ENCODE assay signal across 12 cellular contexts in the genomic region with DNA sequence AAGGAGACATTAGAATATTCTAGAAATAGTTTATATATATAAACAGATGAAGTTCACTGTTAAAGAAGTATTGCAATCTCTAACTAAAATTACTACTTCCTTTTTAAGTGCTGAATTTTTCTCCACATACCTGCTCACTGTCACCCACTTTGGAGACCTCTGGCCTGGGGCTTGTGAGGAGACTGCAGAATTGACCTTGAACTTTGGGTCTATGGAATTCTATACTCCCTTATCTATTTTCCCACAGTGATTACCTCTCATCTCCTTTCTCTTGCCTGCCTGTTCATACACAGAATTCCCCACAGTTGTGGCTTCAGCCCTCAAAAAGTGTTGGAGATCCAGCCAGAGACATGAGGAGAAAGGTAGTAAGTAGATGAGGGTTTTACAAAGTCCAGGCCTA. TPM values are rescaled to one million over a fixed set of nuclear protein-coding genes. Genes with fewer than 3 reads are reported as not detected.
"Had no signal": no experiment of that assay in that cellular context is flagged by ENCODE, and none has a peak within 500 bp of the region (broad histone marks: within the 10 kb centered on the region; RNA-seq: fewer than 3 reads in every experiment).

No MANE protein-coding gene starts in this region.

- H3K4me1 ChIP-seq: parathyroid adenoma had no signal

- H3K9me3 ChIP-seq: heart right ventricle had no signal

- H3K4me1 Mint-ChIP-seq: neural crest cell had no signal

- H3K27me3 ChIP-seq: heart right ventricle had no signal

- H3K27me3 Mint-ChIP-seq: activated CD4-positive, alpha-beta T cell treated with anti-CD3 and anti-CD28 coated beads, Interleukin-2, amount 10 ng/mL, durations not matched to agents 7 days and 5 days; activated naive CD8-positive, alpha-beta T cell treated with anti-CD3 and anti-CD28 coated beads, Interleukin-2, amount 10 ng/mL, durations not matched to agents 7 days and 5 days had no signal

- DNase-seq: activated CD4-positive, alpha-beta T cell treated with anti-CD3 and anti-CD28 coated beads, Interleukin-2, amount 10 ng/mL, durations not matched to agents 7 days and 5 days; activated gamma-delta T cell; activated naive CD8-positive, alpha-beta T cell treated with anti-CD3 and anti-CD28 coated beads, Interleukin-2, amount 10 ng/mL, durations not matched to agents 7 days and 5 days; activated T-cell treated with anti-CD3 and anti-CD28 coated beads, Interleukin-2, amount 50 U/mL, for 48 hours; aorta; effector CD4-positive, alpha-beta T cell; heart right ventricle; T-helper 1 cell; trophoblast cell had no signal

- H3K9me3 Mint-ChIP-seq: activated CD4-positive, alpha-beta T cell treated with anti-CD3 and anti-CD28 coated beads, Interleukin-2, amount 10 ng/mL, durations not matched to agents 7 days and 5 days; activated naive CD8-positive, alpha-beta T cell treated with anti-CD3 and anti-CD28 coated beads, Interleukin-2, amount 10 ng/mL, durations not matched to agents 7 days and 5 days; neural crest cell had no signal

- H3K4me3 Mint-ChIP-seq: activated CD4-positive, alpha-beta T cell treated with anti-CD3 and anti-CD28 coated beads, Interleukin-2, amount 10 ng/mL, durations not matched to agents 7 days and 5 days; activated naive CD8-positive, alpha-beta T cell treated with anti-CD3 and anti-CD28 coated beads, Interleukin-2, amount 10 ng/mL, durations not matched to agents 7 days and 5 days; neural crest cell had no signal

- H3K4me3 ChIP-seq: coronary artery, heart right ventricle had no signal

- H3K27ac ChIP-seq: coronary artery, parathyroid adenoma had no signal

RNA-seq across cellular contexts. Expression of gene FAXDC2, which starts 49.8 kb away (rescaled TPM):
- total RNA-seq: activated CD4-positive, alpha-beta T cell treated with anti-CD3 and anti-CD28 coated beads, Interleukin-2, amount 10 ng/mL, durations not matched to agents 7 days and 5 days; activated naive CD8-positive, alpha-beta T cell treated with anti-CD3 and anti-CD28 coated beads, Interleukin-2, amount 10 ng/mL, durations not matched to agents 7 days and 5 days had no signal
